Comparison of ENCODE assay signal across 9 cellular contexts in the genomic region with DNA sequence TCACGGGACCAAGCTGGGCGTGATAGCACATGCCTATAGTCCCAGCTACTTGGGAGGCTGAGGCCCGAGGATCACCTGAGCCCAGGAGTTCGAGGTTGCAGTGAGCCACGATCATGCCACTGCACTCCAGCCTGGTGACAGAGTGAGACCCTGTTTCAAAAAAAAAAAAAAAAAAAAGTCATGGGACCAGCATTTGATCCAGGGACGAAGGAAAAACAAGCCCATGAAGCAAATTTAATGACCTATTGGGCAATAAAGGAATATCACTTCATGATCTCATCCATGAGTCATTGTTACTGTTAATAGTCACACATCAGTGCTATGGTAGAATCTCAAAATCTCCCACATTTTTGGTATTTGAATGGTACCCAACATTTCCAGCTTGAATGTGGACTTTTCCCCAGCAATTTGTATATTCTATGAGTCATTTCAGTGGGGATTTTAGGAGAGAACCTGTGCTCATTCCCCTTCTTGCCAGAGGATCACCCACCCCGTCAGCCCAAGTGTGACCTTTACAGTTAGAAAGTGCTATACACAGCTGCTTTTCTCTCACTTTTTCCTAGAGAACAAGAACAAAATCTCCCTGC. TPM values are rescaled to one million over a fixed set of nuclear protein-coding genes. Genes with fewer than 3 reads are reported as not detected.
A peak's percentile ranks its signal among the peaks of the same experiment; 100 is the strongest.
DNase-seq lines count a peak whose midpoint lies in the region; ATAC-seq and TF ChIP-seq lines count a peak whose summit lies in the region.
"Had no signal": no experiment of that assay in that cellular context is flagged by ENCODE, and none has a peak within 500 bp of the region (broad histone marks: within the 10 kb centered on the region; RNA-seq: fewer than 3 reads in every experiment).

No MANE protein-coding gene starts in this region.

- no peaks in the 10 kb centered on the region for H3K9me3 Mint-ChIP-seq in CD8-positive, alpha-beta T cell

- H3K9me3 ChIP-seq in RWPE2 (ENCODE audit: severe bottlenecking): no peaks in the 10 kb centered on the region
- no peaks in the 10 kb centered on the region for H3K9me3 ChIP-seq in CD8-positive, alpha-beta T cell (ENCODE audit: low read length)

- no peak overlapping the region for H3K27ac Mint-ChIP-seq in CD8-positive, alpha-beta T cell

- no peaks in the 10 kb centered on the region for H3K27me3 Mint-ChIP-seq in CD8-positive, alpha-beta T cell (ENCODE audit: low read depth)

- POLR2A ChIA-PET in CD8-positive, alpha-beta T cell (lab: Charles Lee): interaction anchor here (0.6 to 0.9 kb wide), 2 partner anchors 25 to 1171 kb away, joined by 3 read pairs; no protein-coding TSS in a partner anchor

- intact Hi-C loops in sciatic nerve (cut with DNase I): no loop called here
- intact Hi-C loops in CD8-positive, alpha-beta T cell (cut with DNase I, micrococcal nuclease): loop anchor here in 1 of 2 experiments (2.0 kb wide), 1 partner anchor 13 kb away; no protein-coding TSS in a partner anchor

- H3K27me3 ChIP-seq in RWPE2 (ENCODE audit: insufficient read depth, poor library complexity, severe bottlenecking): no peaks in the 10 kb centered on the region
- no peaks in the 10 kb centered on the region for H3K27me3 ChIP-seq in CD8-positive, alpha-beta T cell (ENCODE audit: insufficient read depth, low read length)

- DNase-seq in ELR (ENCODE audit: low read depth) (peak; percentile 92), RWPE2 (ENCODE audit: low spot score) (no peak), fibroblast of mammary gland (ENCODE audit: low read depth) (peak; percentile 98), sciatic nerve (ENCODE audit: low spot score) (no peak), HuH-7.5 (ENCODE audit: low spot score) (no peak)
- DNase-seq in CD8-positive, alpha-beta T cell: no peak

- H3K27ac ChIP-seq in RWPE2 (ENCODE audit: poor library complexity, severe bottlenecking): peak overlapping the region; percentile 44
- no peak overlapping the region for H3K27ac ChIP-seq in CD8-positive, alpha-beta T cell (ENCODE audit: low read depth, low read length)
- H3K27ac ChIP-seq: KMS-11 had no signal

- ATAC-seq in RWPE2 (ENCODE audit: low read depth) (peak; percentile 80), sciatic nerve (peak; percentile 95), GM21529 (IDR thresholded peaks at IDR 0.05; ENCODE audit: unreplicated experiment) (no peak), GM21390 (IDR thresholded peaks at IDR 0.05; ENCODE audit: unreplicated experiment) (no peak)
- ATAC-seq in CD8-positive, alpha-beta T cell: no peak

- CTCF ChIA-PET in CD8-positive, alpha-beta T cell (lab: Charles Lee): interaction anchor here (0.6 to 2.4 kb wide), 2 partner anchors 10 to 250 kb away, joined by 3 to 11 read pairs; a partner anchor contains a TSS

- TF ChIP-seq CTCF in RWPE2 (IDR thresholded peaks at IDR 0.05; ENCODE audit: poor library complexity, severe bottlenecking): no peak
- TF ChIP-seq CTCF in fibroblast of mammary gland (conservative IDR thresholded peaks at IDR 0.05; ENCODE audit: control insufficient read depth, insufficient read depth, low read depth, low read length): no peak
- no peak for TF ChIP-seq CTCF in CD8-positive, alpha-beta T cell (IDR thresholded peaks at IDR 0.05)

- no peaks in the 10 kb centered on the region for H3K36me3 Mint-ChIP-seq in CD8-positive, alpha-beta T cell

- H3K4me3 ChIP-seq in RWPE2 (ENCODE audit: severe bottlenecking) (no peak overlapping the region), fibroblast of mammary gland (ENCODE audit: control insufficient read depth, low read depth, low read length) (no peak overlapping the region)
- H3K4me3 ChIP-seq in CD8-positive, alpha-beta T cell (ENCODE audit: low read depth, low read length): no peak overlapping the region

- H3K4me3 Mint-ChIP-seq in CD8-positive, alpha-beta T cell: no peak overlapping the region

- no peaks in the 10 kb centered on the region for H3K36me3 ChIP-seq in RWPE2 (ENCODE audit: low read depth)
- H3K36me3 ChIP-seq in CD8-positive, alpha-beta T cell (ENCODE audit: insufficient read depth, low read length): no peaks in the 10 kb centered on the region

- H3K4me1 Mint-ChIP-seq in CD8-positive, alpha-beta T cell (ENCODE audit: low read depth): no peaks in the 10 kb centered on the region

- peaks cover 15% of the 10 kb centered on the region for H3K4me1 ChIP-seq in RWPE2 (ENCODE audit: insufficient read depth, poor library complexity, severe bottlenecking)
- no peaks in the 10 kb centered on the region for H3K4me1 ChIP-seq in CD8-positive, alpha-beta T cell (ENCODE audit: insufficient read depth, low read length)

RNA-seq across cellular contexts. Expression of a gene that starts 8.5 kb away (rescaled TPM):
- total RNA-seq in sciatic nerve: 370 TPM
- 10 to 100 TPM; 99.1 to 99.6 TPM for total RNA-seq in CD8-positive, alpha-beta T cell

RNA-seq across cellular contexts. Expression of a gene that starts 25.8 kb away (rescaled TPM):
- 88.0 TPM for total RNA-seq in sciatic nerve
- 100 to 1,000 TPM; 224 to 226 TPM for total RNA-seq in CD8-positive, alpha-beta T cell

Comparison
In these comparisons a context has a peak if more than half of its experiments do, and no peak if none do; other contexts are left out.
1. DNase-seq: peak in ELR (single experiment) and fibroblast of mammary gland (single experiment); none in RWPE2 (single experiment), sciatic nerve (single experiment), CD8-positive, alpha-beta T cell (0 of 7) and HuH-7.5 (single experiment).
2. ATAC-seq: peak in RWPE2 (single experiment) and sciatic nerve (single experiment); none in CD8-positive, alpha-beta T cell (single experiment), GM21529 (single experiment) and GM21390 (single experiment).